2 cellular contexts compared by ENCODE assay signal in the genomic region with DNA sequence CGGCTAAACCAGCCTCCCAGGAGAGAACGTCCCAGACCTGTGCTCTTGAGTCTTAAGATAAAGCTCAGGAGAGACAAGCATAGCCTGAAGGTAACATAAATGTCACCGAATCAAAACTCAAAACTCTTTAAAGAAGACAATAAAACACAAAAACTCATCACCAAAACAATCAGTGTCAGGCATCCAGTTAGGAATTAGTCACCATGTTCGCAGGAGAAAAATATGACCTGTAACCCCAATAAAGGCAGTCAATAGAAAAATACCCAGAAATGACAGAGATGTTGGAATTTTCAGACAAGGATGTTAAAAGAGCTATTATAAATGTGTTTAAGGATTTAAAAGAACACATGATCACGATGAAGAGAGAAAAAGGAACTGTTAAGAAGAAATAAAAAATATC.
A peak's percentile ranks its signal among the peaks of the same experiment; 100 is the strongest.
TF ChIP-seq lines count a peak whose summit lies in the region.

No MANE protein-coding gene starts in this region.

TF ChIP-seq in HEK293, 187 proteins besides CTCF, POLR2A, EP300 and RAD21:
- TF ChIP-seq, protein P1, sequence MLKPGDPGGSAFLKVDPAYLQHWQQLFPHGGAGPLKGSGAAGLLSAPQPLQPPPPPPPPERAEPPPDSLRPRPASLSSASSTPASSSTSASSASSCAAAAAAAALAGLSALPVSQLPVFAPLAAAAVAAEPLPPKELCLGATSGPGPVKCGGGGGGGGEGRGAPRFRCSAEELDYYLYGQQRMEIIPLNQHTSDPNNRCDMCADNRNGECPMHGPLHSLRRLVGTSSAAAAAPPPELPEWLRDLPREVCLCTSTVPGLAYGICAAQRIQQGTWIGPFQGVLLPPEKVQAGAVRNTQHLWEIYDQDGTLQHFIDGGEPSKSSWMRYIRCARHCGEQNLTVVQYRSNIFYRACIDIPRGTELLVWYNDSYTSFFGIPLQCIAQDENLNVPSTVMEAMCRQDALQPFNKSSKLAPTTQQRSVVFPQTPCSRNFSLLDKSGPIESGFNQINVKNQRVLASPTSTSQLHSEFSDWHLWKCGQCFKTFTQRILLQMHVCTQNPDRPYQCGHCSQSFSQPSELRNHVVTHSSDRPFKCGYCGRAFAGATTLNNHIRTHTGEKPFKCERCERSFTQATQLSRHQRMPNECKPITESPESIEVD (tag by site-specific recombination; IDR thresholded peaks at IDR 0.05): peak; percentile 58
- TF ChIP-seq ZNF558 (tag by site-specific recombination; IDR thresholded peaks at IDR 0.05): no peak
- TF ChIP-seq, protein P2, sequence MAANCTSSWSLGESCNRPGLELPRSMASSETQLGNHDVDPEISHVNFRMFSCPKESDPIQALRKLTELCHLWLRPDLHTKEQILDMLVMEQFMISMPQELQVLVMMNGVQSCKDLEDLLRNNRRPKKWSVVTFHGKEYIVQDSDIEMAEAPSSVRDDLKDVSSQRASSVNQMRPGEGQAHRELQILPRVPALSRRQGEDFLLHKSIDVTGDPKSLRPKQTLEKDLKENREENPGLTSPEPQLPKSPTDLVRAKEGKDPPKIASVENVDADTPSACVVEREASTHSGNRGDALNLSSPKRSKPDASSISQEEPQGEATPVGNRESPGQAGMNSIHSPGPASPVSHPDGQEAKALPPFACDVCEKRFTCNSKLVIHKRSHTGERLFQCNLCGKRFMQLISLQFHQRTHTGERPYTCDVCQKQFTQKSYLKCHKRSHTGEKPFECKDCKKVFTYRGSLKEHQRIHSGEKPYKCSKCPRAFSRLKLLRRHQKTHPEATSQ (tag by site-specific recombination; IDR thresholded peaks at IDR 0.05): no peak
- no peak for TF ChIP-seq GLI2 (tag by site-specific recombination; IDR thresholded peaks at IDR 0.05; ENCODE audit: borderline replicate concordance, low read depth)
- TF ChIP-seq MEIS1 (CRISPR knock-in tag; IDR thresholded peaks at IDR 0.05; ENCODE audit: borderline replicate concordance): no peak
- peak; percentile 85; the same call in 1 of the 2 replicates for TF ChIP-seq HOXD13 (CRISPR knock-in tag; IDR thresholded peaks at IDR 0.05; ENCODE audit: borderline replicate concordance)
- TF ChIP-seq, protein P3, sequence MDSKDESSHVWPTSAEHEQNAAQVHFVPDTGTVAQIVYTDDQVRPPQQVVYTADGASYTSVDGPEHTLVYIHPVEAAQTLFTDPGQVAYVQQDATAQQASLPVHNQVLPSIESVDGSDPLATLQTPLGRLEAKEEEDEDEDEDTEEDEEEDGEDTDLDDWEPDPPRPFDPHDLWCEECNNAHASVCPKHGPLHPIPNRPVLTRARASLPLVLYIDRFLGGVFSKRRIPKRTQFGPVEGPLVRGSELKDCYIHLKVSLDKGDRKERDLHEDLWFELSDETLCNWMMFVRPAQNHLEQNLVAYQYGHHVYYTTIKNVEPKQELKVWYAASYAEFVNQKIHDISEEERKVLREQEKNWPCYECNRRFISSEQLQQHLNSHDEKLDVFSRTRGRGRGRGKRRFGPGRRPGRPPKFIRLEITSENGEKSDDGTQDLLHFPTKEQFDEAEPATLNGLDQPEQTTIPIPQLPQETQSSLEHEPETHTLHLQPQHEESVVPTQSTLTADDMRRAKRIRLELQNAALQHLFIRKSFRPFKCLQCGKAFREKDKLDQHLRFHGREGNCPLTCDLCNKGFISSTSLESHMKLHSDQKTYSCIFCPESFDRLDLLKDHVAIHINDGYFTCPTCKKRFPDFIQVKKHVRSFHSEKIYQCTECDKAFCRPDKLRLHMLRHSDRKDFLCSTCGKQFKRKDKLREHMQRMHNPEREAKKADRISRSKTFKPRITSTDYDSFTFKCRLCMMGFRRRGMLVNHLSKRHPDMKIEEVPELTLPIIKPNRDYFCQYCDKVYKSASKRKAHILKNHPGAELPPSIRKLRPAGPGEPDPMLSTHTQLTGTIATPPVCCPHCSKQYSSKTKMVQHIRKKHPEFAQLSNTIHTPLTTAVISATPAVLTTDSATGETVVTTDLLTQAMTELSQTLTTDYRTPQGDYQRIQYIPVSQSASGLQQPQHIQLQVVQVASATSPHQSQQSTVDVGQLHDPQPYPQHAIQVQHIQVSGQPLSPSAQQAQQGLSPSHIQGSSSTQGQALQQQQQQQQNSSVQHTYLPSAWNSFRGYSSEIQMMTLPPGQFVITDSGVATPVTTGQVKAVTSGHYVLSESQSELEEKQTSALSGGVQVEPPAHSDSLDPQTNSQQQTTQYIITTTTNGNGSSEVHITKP (tag by site-specific recombination; IDR thresholded peaks at IDR 0.05): no peak
- TF ChIP-seq GLI4 (tag by site-specific recombination; IDR thresholded peaks at IDR 0.05): no peak

TF ChIP-seq in K562, 482 proteins besides CTCF, POLR2A, EP300 and RAD21 (continued from another document):
- TF ChIP-seq, protein P4, sequence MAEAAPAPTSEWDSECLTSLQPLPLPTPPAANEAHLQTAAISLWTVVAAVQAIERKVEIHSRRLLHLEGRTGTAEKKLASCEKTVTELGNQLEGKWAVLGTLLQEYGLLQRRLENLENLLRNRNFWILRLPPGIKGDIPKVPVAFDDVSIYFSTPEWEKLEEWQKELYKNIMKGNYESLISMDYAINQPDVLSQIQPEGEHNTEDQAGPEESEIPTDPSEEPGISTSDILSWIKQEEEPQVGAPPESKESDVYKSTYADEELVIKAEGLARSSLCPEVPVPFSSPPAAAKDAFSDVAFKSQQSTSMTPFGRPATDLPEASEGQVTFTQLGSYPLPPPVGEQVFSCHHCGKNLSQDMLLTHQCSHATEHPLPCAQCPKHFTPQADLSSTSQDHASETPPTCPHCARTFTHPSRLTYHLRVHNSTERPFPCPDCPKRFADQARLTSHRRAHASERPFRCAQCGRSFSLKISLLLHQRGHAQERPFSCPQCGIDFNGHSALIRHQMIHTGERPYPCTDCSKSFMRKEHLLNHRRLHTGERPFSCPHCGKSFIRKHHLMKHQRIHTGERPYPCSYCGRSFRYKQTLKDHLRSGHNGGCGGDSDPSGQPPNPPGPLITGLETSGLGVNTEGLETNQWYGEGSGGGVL (CRISPR knock-in tag; IDR thresholded peaks at IDR 0.05): no peak
- TF ChIP-seq ZBTB8A (IDR thresholded peaks at IDR 0.05; ENCODE audit: partially characterized antibody) (no peak), HDAC1 (IDR thresholded peaks at IDR 0.05) (no peak), TRIM24 (IDR thresholded peaks at IDR 0.05) (no peak), ZNF354B (CRISPR knock-in tag; IDR thresholded peaks at IDR 0.05) (no peak), BCOR (IDR thresholded peaks at IDR 0.05) (no peak), NR1H2 (CRISPR knock-in tag; IDR thresholded peaks at IDR 0.05) (no peak), TBL1XR1 (IDR thresholded peaks at IDR 0.05; ENCODE audit: low read length in 2 of 2) (no peak), ZNF785 (CRISPR knock-in tag; IDR thresholded peaks at IDR 0.05) (no peak), NR2F6 (CRISPR knock-in tag; IDR thresholded peaks at IDR 0.05) (no peak), ZNF445 (CRISPR knock-in tag; IDR thresholded peaks at IDR 0.05; ENCODE audit: low read depth) (no peak), ARHGAP35 (IDR thresholded peaks at IDR 0.05; ENCODE audit: partially characterized antibody) (no peak), C11orf30 (IDR thresholded peaks at IDR 0.05; ENCODE audit: low read depth) (no peak)
- TF ChIP-seq, protein P5, sequence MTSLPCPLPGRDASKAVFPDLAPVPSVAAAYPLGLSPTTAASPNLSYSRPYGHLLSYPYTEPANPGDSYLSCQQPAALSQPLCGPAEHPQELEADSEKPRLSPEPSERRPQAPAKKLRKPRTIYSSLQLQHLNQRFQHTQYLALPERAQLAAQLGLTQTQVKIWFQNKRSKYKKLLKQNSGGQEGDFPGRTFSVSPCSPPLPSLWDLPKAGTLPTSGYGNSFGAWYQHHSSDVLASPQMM (CRISPR knock-in tag; IDR thresholded peaks at IDR 0.05): no peak
- TF ChIP-seq, protein P6, sequence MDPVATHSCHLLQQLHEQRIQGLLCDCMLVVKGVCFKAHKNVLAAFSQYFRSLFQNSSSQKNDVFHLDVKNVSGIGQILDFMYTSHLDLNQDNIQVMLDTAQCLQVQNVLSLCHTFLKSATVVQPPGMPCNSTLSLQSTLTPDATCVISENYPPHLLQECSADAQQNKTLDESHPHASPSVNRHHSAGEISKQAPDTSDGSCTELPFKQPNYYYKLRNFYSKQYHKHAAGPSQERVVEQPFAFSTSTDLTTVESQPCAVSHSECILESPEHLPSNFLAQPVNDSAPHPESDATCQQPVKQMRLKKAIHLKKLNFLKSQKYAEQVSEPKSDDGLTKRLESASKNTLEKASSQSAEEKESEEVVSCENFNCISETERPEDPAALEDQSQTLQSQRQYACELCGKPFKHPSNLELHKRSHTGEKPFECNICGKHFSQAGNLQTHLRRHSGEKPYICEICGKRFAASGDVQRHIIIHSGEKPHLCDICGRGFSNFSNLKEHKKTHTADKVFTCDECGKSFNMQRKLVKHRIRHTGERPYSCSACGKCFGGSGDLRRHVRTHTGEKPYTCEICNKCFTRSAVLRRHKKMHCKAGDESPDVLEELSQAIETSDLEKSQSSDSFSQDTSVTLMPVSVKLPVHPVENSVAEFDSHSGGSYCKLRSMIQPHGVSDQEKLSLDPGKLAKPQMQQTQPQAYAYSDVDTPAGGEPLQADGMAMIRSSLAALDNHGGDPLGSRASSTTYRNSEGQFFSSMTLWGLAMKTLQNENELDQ (CRISPR knock-in tag; IDR thresholded peaks at IDR 0.05; ENCODE audit: borderline replicate concordance): no peak
